ENCODE assay signal across 9 cellular contexts in the genomic region with DNA sequence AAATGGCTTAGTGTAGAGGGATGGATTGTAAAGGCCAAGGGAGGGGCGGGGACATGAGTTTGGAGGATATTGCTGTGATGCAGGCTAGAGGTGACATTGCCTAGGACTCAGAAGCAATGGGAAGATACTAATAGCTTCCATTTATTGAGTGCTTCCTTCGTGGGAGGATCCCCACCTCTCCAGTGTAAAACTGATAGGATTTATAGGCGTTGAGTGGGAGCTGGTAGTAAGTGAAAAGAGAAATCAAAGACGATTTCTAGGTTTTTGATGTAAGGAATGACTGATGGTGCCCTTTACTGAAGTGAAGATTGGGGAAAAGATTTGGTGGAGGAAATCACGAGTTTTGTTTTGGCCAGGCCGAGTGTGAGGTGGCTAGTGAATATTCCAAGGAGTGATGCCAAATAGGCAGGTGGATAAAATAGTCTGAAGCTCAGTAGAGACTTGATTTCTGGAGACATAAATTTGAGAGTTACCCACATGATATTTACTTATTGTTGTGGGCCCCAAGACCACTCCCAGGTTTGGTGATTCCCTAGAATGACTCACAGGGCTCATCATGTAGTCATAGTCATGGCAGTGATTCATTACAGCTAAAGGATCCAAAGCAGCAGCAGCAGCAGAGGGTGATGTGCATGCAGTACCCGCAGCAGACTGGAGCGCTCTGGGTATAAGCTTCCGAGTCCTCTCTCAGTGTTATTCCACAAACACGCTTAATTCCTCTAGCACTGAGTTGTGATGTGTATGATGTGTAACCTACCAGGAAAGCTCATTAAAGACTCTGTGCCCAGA. TPM values are rescaled to one million over a fixed set of nuclear protein-coding genes. Genes with fewer than 3 reads are reported as not detected.
DNase-seq lines count a peak whose midpoint lies in the region; ATAC-seq lines count a peak whose summit lies in the region.
"Had no signal": no experiment of that assay in that cellular context is flagged by ENCODE, and none has a peak within 500 bp of the region (broad histone marks: within the 10 kb centered on the region; RNA-seq: fewer than 3 reads in every experiment).

No MANE protein-coding gene starts in this region.

- no peaks in the 10 kb centered on the region for H3K9me3 Mint-ChIP-seq in activated CD4-positive, alpha-beta T cell treated with anti-CD3 and anti-CD28 coated beads for 36 hours (ENCODE audit: low read depth)

- peak overlapping the region; percentile 14 for H3K27ac Mint-ChIP-seq in activated CD4-positive, alpha-beta T cell treated with anti-CD3 and anti-CD28 coated beads for 36 hours
- H3K27ac Mint-ChIP-seq: B cell had no signal

- peak; percentile 66 for DNase-seq in activated CD4-positive, alpha-beta T cell treated with anti-CD3 and anti-CD28 coated beads for 36 hours
- DNase-seq in activated CD4-positive, alpha-beta T cell treated with anti-CD3 and anti-CD28 coated beads for 1 hour: no peak
- DNase-seq in activated CD4-positive, alpha-beta T cell treated with anti-CD3 and anti-CD28 coated beads, Interleukin-2, amount 50 U/mL, for 48 hours: peak; percentile 21 to 38
- DNase-seq in fibroblast of the conjunctiva (ENCODE audit: low read depth) (peak; percentile 55), NK-92 (lab: John Stamatoyannopoulos, UW; ENCODE audit: unreplicated experiment) (no peak)
- peak; percentile 35 for DNase-seq in stimulated activated CD4-positive, alpha-beta T cell treated with anti-CD3 and anti-CD28 coated beads, Interleukin-4, amount 100 ng/mL, for 1 hour

- POLR2A ChIA-PET in activated CD4-positive, alpha-beta T cell treated with anti-CD3 and anti-CD28 coated beads for 36 hours (lab: Charles Lee): interaction anchor here (0.6 to 2.2 kb wide), 5 partner anchors 11 to 397 kb away, joined by 3 to 18 read pairs (median 4); a partner anchor contains a TSS

- no peaks in the 10 kb centered on the region for H3K27me3 Mint-ChIP-seq in activated CD4-positive, alpha-beta T cell treated with anti-CD3 and anti-CD28 coated beads for 36 hours
- H3K27me3 Mint-ChIP-seq: B cell had no signal

- H3K4me1 Mint-ChIP-seq in activated CD4-positive, alpha-beta T cell treated with anti-CD3 and anti-CD28 coated beads for 36 hours: peaks cover 45% of the 10 kb centered on the region

- ATAC-seq in activated CD4-positive, alpha-beta T cell treated with anti-CD3 and anti-CD28 coated beads for 36 hours: peak; percentile 99
- ATAC-seq in HG03457 (IDR thresholded peaks at IDR 0.05; ENCODE audit: unreplicated experiment): no peak
- no peak for ATAC-seq in HG03135 (IDR thresholded peaks at IDR 0.05; ENCODE audit: unreplicated experiment)

- intact Hi-C loops in activated CD4-positive, alpha-beta T cell treated with anti-CD3 and anti-CD28 coated beads for 36 hours (cut with DNase I, micrococcal nuclease): loop anchor here in 1 of 2 experiments (1.0 kb wide), 1 partner anchor 42 kb away; no protein-coding TSS in a partner anchor

- peaks cover 48% of the 10 kb centered on the region for H3K36me3 Mint-ChIP-seq in activated CD4-positive, alpha-beta T cell treated with anti-CD3 and anti-CD28 coated beads for 36 hours (ENCODE audit: low read depth)

- H3K4me3 Mint-ChIP-seq in activated CD4-positive, alpha-beta T cell treated with anti-CD3 and anti-CD28 coated beads for 36 hours: no peak overlapping the region
- H3K4me3 Mint-ChIP-seq: B cell had no signal

- CTCF ChIA-PET in activated CD4-positive, alpha-beta T cell treated with anti-CD3 and anti-CD28 coated beads for 36 hours (lab: Charles Lee): interaction anchor here (0.6 to 3.8 kb wide), 9 partner anchors 8 to 818 kb away, joined by 3 to 20 read pairs (median 3); no protein-coding TSS in a partner anchor

RNA-seq across cellular contexts. Expression of a gene that starts 10.2 kb away (rescaled TPM):
- total RNA-seq in activated CD4-positive, alpha-beta T cell treated with anti-CD3 and anti-CD28 coated beads for 36 hours: 10 to 100 TPM; 29.9 to 36.4 TPM

RNA-seq across cellular contexts. Expression of a gene that starts 10.4 kb away (rescaled TPM):
- total RNA-seq in activated CD4-positive, alpha-beta T cell treated with anti-CD3 and anti-CD28 coated beads for 36 hours: 10 to 100 TPM; 35.6 to 36.7 TPM

Comparison
In these comparisons a context has a peak if more than half of its experiments do, and no peak if none do; other contexts are left out.
1. DNase-seq: peak in activated CD4-positive, alpha-beta T cell treated with anti-CD3 and anti-CD28 coated beads for 36 hours (single experiment), activated CD4-positive, alpha-beta T cell treated with anti-CD3 and anti-CD28 coated beads, Interleukin-2, amount 50 U/mL, for 48 hours (2 of 2), fibroblast of the conjunctiva (single experiment) and stimulated activated CD4-positive, alpha-beta T cell treated with anti-CD3 and anti-CD28 coated beads, Interleukin-4, amount 100 ng/mL, for 1 hour (single experiment); none in activated CD4-positive, alpha-beta T cell treated with anti-CD3 and anti-CD28 coated beads for 1 hour (single experiment) and NK-92 (single experiment).